Comparison of ENCODE assay signal across 23 cellular contexts in the genomic region with DNA sequence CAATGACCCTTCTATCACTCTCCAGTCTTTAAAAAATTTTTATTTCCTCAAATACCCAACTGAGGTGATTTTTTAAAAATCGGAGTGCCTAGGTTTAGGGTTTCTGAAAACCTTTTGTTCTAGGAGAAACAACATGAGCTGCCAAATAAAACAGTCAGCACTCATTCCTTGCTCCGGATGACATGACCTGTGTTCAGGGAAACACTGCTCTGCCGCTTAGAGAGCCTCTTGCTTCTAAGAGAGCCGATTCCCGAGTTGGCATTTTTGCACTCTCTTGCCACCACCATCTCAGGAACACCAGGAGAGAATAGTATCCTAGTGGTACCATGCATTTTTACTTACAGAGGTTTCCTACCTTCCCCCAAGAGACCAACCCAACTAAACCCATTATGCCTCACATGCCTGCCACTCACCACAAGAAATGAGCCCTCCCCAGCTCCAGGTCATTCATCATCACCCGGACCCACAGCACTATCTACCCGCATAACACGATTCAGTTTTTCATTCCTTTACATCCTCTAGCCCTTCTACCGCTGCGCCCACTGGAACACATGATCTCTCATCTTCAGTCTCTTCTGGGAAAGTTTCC.
A peak's percentile ranks its signal among the peaks of the same experiment; 100 is the strongest.
DNase-seq lines count a peak whose midpoint lies in the region; FAIRE-seq and TF ChIP-seq lines count a peak whose summit lies in the region.
"Had no signal": no experiment of that assay in that cellular context is flagged by ENCODE, and none has a peak within 500 bp of the region (broad histone marks: within the 10 kb centered on the region; RNA-seq: fewer than 3 reads in every experiment).

No MANE protein-coding gene starts in this region.

- no peaks in the 10 kb centered on the region; the same call in 1 of the 2 replicates for H3K23me2 ChIP-seq in H1 (ENCODE audit: low read depth, low read length)

- H3K9ac ChIP-seq in OCI-LY1 (ENCODE audit: low read length) (no peak overlapping the region), H1 (replicated peaks in 1 of 4; ENCODE audit: extremely low read depth in 1 of 4, low read depth in 3 of 4, low read length in 3 of 4) (no peak overlapping the region; a peak in 2 of 7 replicates), neuronal stem cell (ENCODE audit: low read depth, low read length, poor library complexity) (no peak overlapping the region)

- POLR2A ChIA-PET in H1 (lab: Charles Lee; ENCODE audit: partially characterized antibody) = no interaction called here

- H3K27me3 ChIP-seq in OCI-LY1 (ENCODE audit: insufficient read depth, low read length) (no peaks in the 10 kb centered on the region), H1 (replicated peaks in 1 of 4; ENCODE audit: control insufficient read depth in 3 of 4, extremely low read depth in 1 of 4, insufficient read depth in 3 of 4, low read length in 3 of 4) (no peaks in the 10 kb centered on the region), neuronal stem cell (ENCODE audit: control insufficient read depth in 3 of 3, insufficient read depth in 3 of 3, low read depth in 1 of 3, low read length in 3 of 3) (no peaks in the 10 kb centered on the region), osteoblast (ENCODE audit: insufficient read depth, low read length) (no peaks in the 10 kb centered on the region)
- H3K27me3 ChIP-seq: Peyer's patch had no signal

- H3K9me3 ChIP-seq in OCI-LY1 (ENCODE audit: low read length) (no peaks in the 10 kb centered on the region), H1 (ENCODE audit: insufficient read depth in 2 of 2, low read depth in 1 of 2, low read length in 1 of 2) (no peaks in the 10 kb centered on the region), neuronal stem cell (replicated peaks in 1 of 2; ENCODE audit: control insufficient read depth in 2 of 2, insufficient read depth in 1 of 2, low read depth in 1 of 2, low read length in 2 of 2) (no peaks in the 10 kb centered on the region), osteoblast (ENCODE audit: low read depth, low read length) (no peaks in the 10 kb centered on the region)
- H3K9me3 ChIP-seq: Peyer's patch had no signal

- 92% methylated on average over 10 of the region's 10 CpGs; no CpG with 5 or more reads in 1 of the 2 experiments for WGBS in H1 (ENCODE audit: extremely low coverage in 1 of 2, insufficient coverage in 1 of 2, insufficient read length in 1 of 2, insufficient replicate concordance in 2 of 2, low coverage in 1 of 2, low lambda C conversion rate in 2 of 2, missing lambda C conversion rate in 1 of 2), 2 experiments
- WGBS in neuronal stem cell (ENCODE audit: extremely low coverage in 2 of 2, insufficient read length in 2 of 2, insufficient replicate concordance in 1 of 2), 2 donors = no CpG with 5 or more reads among the region's 10 CpGs

- no peaks in the 10 kb centered on the region for H3K79me1 ChIP-seq in H1 (ENCODE audit: low read depth, low read length)
- H3K79me1 ChIP-seq in neuronal stem cell (ENCODE audit: low read depth, low read length) = no peaks in the 10 kb centered on the region

- TF ChIP-seq CTCF in OCI-LY1 (IDR thresholded peaks at IDR 0.05; ENCODE audit: low read length) (no peak), H1 (IDR thresholded peaks at IDR 0.05; ENCODE audit: control extremely low read depth in 1 of 3, insufficient read depth in 1 of 3, low read depth in 1 of 3, low read length in 3 of 3) (no peak), osteoblast (IDR thresholded peaks at IDR 0.05; ENCODE audit: extremely low read depth, low read depth, low read length) (no peak)

- FAIRE-seq in H1 (lab: Jason Lieb, UNC) = peak; percentile 13
- FAIRE-seq in urothelium cell line (lab: Jason Lieb, UNC) = peak; percentile 58
- FAIRE-seq: GM12878 had no signal

- H4K8ac ChIP-seq in H1 (ENCODE audit: extremely low read depth, insufficient read depth, low read length) (no peak overlapping the region), neuronal stem cell (ENCODE audit: low read depth, low read length) (no peak overlapping the region)

- no peak overlapping the region for H3K4ac ChIP-seq in H1 (replicated peaks; ENCODE audit: insufficient read length, low read depth, low read length)
- no peak overlapping the region for H3K4ac ChIP-seq in neuronal stem cell (ENCODE audit: low read length)

- no peak overlapping the region for H3K23ac ChIP-seq in H1 (ENCODE audit: insufficient read length)
- no peak overlapping the region for H3K23ac ChIP-seq in neuronal stem cell (ENCODE audit: low read depth, low read length, poor library complexity)

- H2BK20ac ChIP-seq in H1 (ENCODE audit: low read length) = no peak overlapping the region

- no peak overlapping the region for H4K91ac ChIP-seq in H1 (replicated peaks; ENCODE audit: insufficient read length, low read length)
- H4K91ac ChIP-seq in neuronal stem cell (ENCODE audit: low read depth, low read length, poor library complexity) = no peak overlapping the region

- no peaks in the 10 kb centered on the region for H4K20me1 ChIP-seq in OCI-LY1 (ENCODE audit: insufficient read depth, low read length)
- H4K20me1 ChIP-seq in H1 (replicated peaks in 1 of 2; ENCODE audit: control insufficient read depth in 1 of 2, insufficient read depth in 2 of 2, low read length in 2 of 2) = no peaks in the 10 kb centered on the region
- no peaks in the 10 kb centered on the region for H4K20me1 ChIP-seq in osteoblast (ENCODE audit: insufficient read depth, low read length)

- H3K4me3 ChIP-seq in OCI-LY1 (ENCODE audit: low read depth, low read length, poor library complexity, severe bottlenecking) = peak overlapping the region; percentile 19
- no peak overlapping the region for H3K4me3 ChIP-seq in H1 (ENCODE audit: extremely low read depth in 1 of 4, insufficient read depth in 2 of 4, low read depth in 3 of 4, low read length in 4 of 4)
- no peak overlapping the region for H3K4me3 ChIP-seq in neuronal stem cell (ENCODE audit: low read length in 2 of 2)
- no peak overlapping the region for H3K4me3 ChIP-seq in osteoblast (ENCODE audit: insufficient read depth, low read length)
- H3K4me3 ChIP-seq: GM12878, Peyer's patch, SK-N-MC had no signal

- H2AK5ac ChIP-seq in H1 (ENCODE audit: low read depth, low read length) (no peak overlapping the region), neuronal stem cell (ENCODE audit: low read depth, low read length) (no peak overlapping the region)

- H3K4me1 ChIP-seq in OCI-LY1 (ENCODE audit: insufficient read depth, low read length, severe bottlenecking) (peaks cover 41% of the 10 kb centered on the region), H1 (replicated peaks in 1 of 4; ENCODE audit: control insufficient read depth in 3 of 4, insufficient read depth in 4 of 4, low read length in 3 of 4) (no peaks in the 10 kb centered on the region), neuronal stem cell (ENCODE audit: control insufficient read depth in 2 of 2, insufficient read depth in 1 of 2, low read depth in 1 of 2, low read length in 2 of 2) (peaks cover 0 to 7% of the 10 kb centered on the region in 2 donors), osteoblast (ENCODE audit: insufficient read depth, low read length) (no peaks in the 10 kb centered on the region)
- H3K4me1 ChIP-seq: Peyer's patch had no signal

- no peak overlapping the region for H4K5ac ChIP-seq in H1 (ENCODE audit: insufficient read length, low read depth, low read length)

- no peak overlapping the region for H2BK15ac ChIP-seq in H1 (ENCODE audit: low read length)
- H2BK15ac ChIP-seq in neuronal stem cell (ENCODE audit: low read length) = no peak overlapping the region

- no peak for TF ChIP-seq POLR2A in H1 (IDR thresholded peaks at IDR 0.05; ENCODE audit: control extremely low read depth in 1 of 2, low read depth in 2 of 2, low read length in 2 of 2)

- DNase-seq in H1 (ENCODE audit: low read depth in 1 of 2, low spot score in 2 of 2) = no peak
- DNase-seq in neuronal stem cell (ENCODE audit: low spot score) = no peak
- no peak for DNase-seq in urothelium cell line (ENCODE audit: low spot score)
- DNase-seq in osteoblast (ENCODE audit: insufficient read length, low spot score, missing footprints) = no peak
- no peak for DNase-seq in activated effector memory CD4-positive, alpha-beta T cell treated with anti-CD3 and anti-CD28 coated beads, Interleukin-2, amount 50 U/mL, for 16 hours
- no peak for DNase-seq in NCI-H146 treated with DMSO at 0.1 percent for 48 hours (lab: John Stamatoyannopoulos, UW; ENCODE audit: unreplicated experiment)
- DNase-seq: CD4-positive, alpha-beta memory T cell; COR-L47; DMS79; EL; GDM1; KBM-7; MV-4-11; NCI-H1105 treated with DMSO at 0.1 percent for 48 hours; NCI-H146; NCI-H2029; NCI-H2227 treated with DMSO at 0.1 percent for 48 hours; NCI-H69; Peyer's patch; SHP77 treated with DMSO at 0.1 percent for 48 hours had no signal

- H3K36me3 ChIP-seq in OCI-LY1 (ENCODE audit: insufficient read depth, low read length) (no peaks in the 10 kb centered on the region), H1 (ENCODE audit: control insufficient read depth in 2 of 4, insufficient read depth in 4 of 4, low read length in 3 of 4) (no peaks in the 10 kb centered on the region), neuronal stem cell (replicated peaks in 1 of 2; ENCODE audit: control insufficient read depth in 2 of 2, insufficient read depth in 2 of 2, low read length in 2 of 2) (no peaks in the 10 kb centered on the region), osteoblast (ENCODE audit: insufficient read depth, low read length) (no peaks in the 10 kb centered on the region)
- H3K36me3 ChIP-seq: Peyer's patch had no signal

- H3K14ac ChIP-seq in H1 (ENCODE audit: insufficient read length) (no peak overlapping the region), neuronal stem cell (ENCODE audit: low read length) (no peak overlapping the region)

- H3K27ac ChIP-seq in OCI-LY1 (ENCODE audit: low read depth, low read length, poor library complexity, severe bottlenecking) (peak overlapping the region; percentile 9), H1 (ENCODE audit: low read depth, low read length) (no peak overlapping the region), neuronal stem cell (replicated peaks; ENCODE audit: low read length) (no peak overlapping the region), osteoblast (ENCODE audit: low read depth, low read length) (no peak overlapping the region)
- H3K27ac ChIP-seq: Peyer's patch, SK-N-MC had no signal

- TF ChIP-seq RAD21 in H1 (IDR thresholded peaks at IDR 0.05 in 1 of 2, conservative IDR thresholded peaks at IDR 0.05 in 1 of 2; ENCODE audit: low read depth in 2 of 2, low read length in 2 of 2) = no peak

- CTCF ChIA-PET in H1 (lab: Charles Lee; ENCODE audit: partially characterized antibody) = no interaction called here

- H2BK12ac ChIP-seq in H1 (ENCODE audit: low read depth, low read length) (no peak overlapping the region), neuronal stem cell (ENCODE audit: low read length) (no peak overlapping the region)

- H3K4me2 ChIP-seq in OCI-LY1 (ENCODE audit: low read length) (peak overlapping the region; percentile 43), H1 (ENCODE audit: insufficient read depth in 1 of 2, low read depth in 2 of 2, low read length in 2 of 2) (no peak overlapping the region), neuronal stem cell (ENCODE audit: insufficient read depth, low read length, poor library complexity, severe bottlenecking) (no peak overlapping the region), osteoblast (ENCODE audit: insufficient read depth, low read length) (no peak overlapping the region)

- H3K9me2 ChIP-seq in OCI-LY1 (ENCODE audit: low read depth, low read length) = no peaks in the 10 kb centered on the region

- no peak overlapping the region for H3K18ac ChIP-seq in H1 (ENCODE audit: extremely low read depth, low read length)
- no peak overlapping the region for H3K18ac ChIP-seq in neuronal stem cell (ENCODE audit: low read length)

- H3K56ac ChIP-seq in H1 (replicated peaks; ENCODE audit: insufficient read length, low read depth, low read length) = no peak overlapping the region

- H3F3A ChIP-seq in OCI-LY1 (ENCODE audit: insufficient read depth, low read length) = no peaks in the 10 kb centered on the region

- H2BK120ac ChIP-seq in H1 (replicated peaks; ENCODE audit: low read depth, low read length) = no peak overlapping the region
- H2BK120ac ChIP-seq in neuronal stem cell (ENCODE audit: low read depth, low read length) = no peak overlapping the region

- TF ChIP-seq EP300 in H1 (IDR thresholded peaks at IDR 0.05; ENCODE audit: borderline replicate concordance in 1 of 2, low read depth in 2 of 2, low read length in 2 of 2) = no peak

- no peaks in the 10 kb centered on the region for H3K79me2 ChIP-seq in OCI-LY1 (ENCODE audit: insufficient read depth, low read length)
- no peaks in the 10 kb centered on the region for H3K79me2 ChIP-seq in H1 (ENCODE audit: control insufficient read depth in 1 of 2, insufficient read depth in 2 of 2, low read length in 2 of 2)
- no peaks in the 10 kb centered on the region for H3K79me2 ChIP-seq in osteoblast (ENCODE audit: insufficient read depth, low read length)

- H2BK5ac ChIP-seq in H1 (ENCODE audit: low read depth, low read length) (no peak overlapping the region), neuronal stem cell (ENCODE audit: low read length) (no peak overlapping the region)

- H2AFZ ChIP-seq in OCI-LY1 (ENCODE audit: low read length) (peak overlapping the region; percentile 65; the same call in 1 of the 2 replicates), H1 (ENCODE audit: low read length) (no peak overlapping the region), neuronal stem cell (ENCODE audit: low read length) (peak overlapping the region; percentile 9), osteoblast (ENCODE audit: low read length) (no peak overlapping the region)

Comparison
In these comparisons a context has a peak if more than half of its experiments do, and no peak if none do; other contexts are left out.
1. H2AFZ ChIP-seq: peak in OCI-LY1 (single experiment) and neuronal stem cell (single experiment); none in H1 (single experiment) and osteoblast (single experiment).